Comparison of ENCODE assay signal across 8 cellular contexts in the genomic region with DNA sequence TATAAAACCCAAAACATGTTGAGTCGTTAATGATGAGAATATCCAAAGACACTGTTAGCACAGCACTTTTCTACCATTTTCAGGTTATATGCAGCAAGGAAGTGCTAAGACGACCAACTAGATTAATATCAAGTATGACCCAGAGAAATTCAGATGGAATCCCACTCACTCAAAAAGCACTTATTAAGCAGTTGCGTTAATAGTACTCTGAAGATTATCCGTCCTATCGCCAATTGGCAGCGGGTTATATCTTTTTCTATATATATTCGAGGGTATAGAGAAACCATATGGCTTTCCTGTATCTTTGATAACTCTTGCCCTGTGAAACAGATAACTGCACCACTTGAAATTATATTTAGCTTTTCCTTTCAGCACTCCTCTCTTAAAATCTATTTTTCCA. TPM values are rescaled to one million over a fixed set of nuclear protein-coding genes. Genes with fewer than 3 reads are reported as not detected.
DNase-seq lines count a peak whose midpoint lies in the region; TF ChIP-seq lines count a peak whose summit lies in the region.

No MANE protein-coding gene starts in this region.

- CTCF ChIA-PET in HEK293 (lab: Yijun Ruan, JAX) = interaction anchor here (0.6 to 3.0 kb wide), 4 partner anchors 13 to 719 kb away, joined by 3 to 19 read pairs (median 3); no protein-coding TSS in a partner anchor

- peak overlapping the region; percentile 56 for H3K27ac Mint-ChIP-seq in glutamatergic neuron (ENCODE audit: unreplicated experiment)

- H3K36me3 Mint-ChIP-seq in glutamatergic neuron (ENCODE audit: unreplicated experiment) = no peaks in the 10 kb centered on the region

- no peak for TF ChIP-seq POLR2A in spleen (IDR thresholded peaks at IDR 0.05)

- H3K36me3 ChIP-seq in HEK293 (ENCODE audit: control insufficient read depth in 2 of 2, insufficient read depth in 1 of 2, low read length in 2 of 2) (peaks cover 0 to 6% of the 10 kb centered on the region in 2 experiments; a peak in 2 of 3 replicates), WERI-Rb-1 (no peaks in the 10 kb centered on the region; the same call in 1 of the 2 replicates), spleen (peaks cover 0 to 9% (median 0%) of the 10 kb centered on the region in 6 donors)

- 12 to 20% (median 13%) methylated on average over 7 of the region's 7 CpGs for WGBS in spleen, 5 donors

- peaks cover 5% of the 10 kb centered on the region for H3K4me1 Mint-ChIP-seq in glutamatergic neuron (ENCODE audit: low read depth, unreplicated experiment)

- no peak for DNase-seq in WERI-Rb-1
- DNase-seq in glutamatergic neuron = no peak
- no peak for DNase-seq in spleen
- DNase-seq in caudate nucleus (lab: John Stamatoyannopoulos, UW) = no peak
- DNase-seq in kidney tubule cell (ENCODE audit: low spot score) = no peak
- DNase-seq in CD1c-positive myeloid dendritic cell (ENCODE audit: extremely low spot score) = no peak
- DNase-seq in ureter (ENCODE audit: low spot score) = no peak

- intact Hi-C loops in spleen (cut with DNase I; ENCODE audit: low total_unique reads) = no loop called here

- H3K4me1 ChIP-seq in HEK293 (ENCODE audit: control insufficient read depth, insufficient read depth, low read length) (peaks cover 22% of the 10 kb centered on the region), spleen (peaks cover 34 to 74% (median 66%) of the 10 kb centered on the region in 6 donors)

- H3K9me3 ChIP-seq in HEK293 (ENCODE audit: control insufficient read depth, insufficient read depth, low read depth, low read length) = no peaks in the 10 kb centered on the region
- H3K9me3 ChIP-seq in WERI-Rb-1 (ENCODE audit: severe bottlenecking) = no peaks in the 10 kb centered on the region
- H3K9me3 ChIP-seq in spleen = no peaks in the 10 kb centered on the region

- H3K4me3 ChIP-seq in HEK293 (ENCODE audit: low read depth, low read length) (peak overlapping the region; percentile 93), WERI-Rb-1 (ENCODE audit: low read depth, low read length) (peak overlapping the region; percentile 65), spleen (peak overlapping the region; percentile 77 to 94 (median 82))

- peaks cover 2% of the 10 kb centered on the region for H3K27me3 Mint-ChIP-seq in glutamatergic neuron (ENCODE audit: unreplicated experiment)

- H3K9me3 Mint-ChIP-seq in glutamatergic neuron (ENCODE audit: unreplicated experiment) = peaks cover 3% of the 10 kb centered on the region

- POLR2A ChIA-PET in HEK293 (lab: Yijun Ruan, JAX) = interaction anchor here (0.6 to 2.1 kb wide), 5 partner anchors 13 to 532 kb away, joined by 3 to 9 read pairs (median 3); a partner anchor contains a TSS

- peak overlapping the region; percentile 96 for H3K4me3 Mint-ChIP-seq in glutamatergic neuron (ENCODE audit: unreplicated experiment)

- H3K27me3 ChIP-seq in WERI-Rb-1 (ENCODE audit: insufficient read depth, low read depth, severe bottlenecking) (no peaks in the 10 kb centered on the region), spleen (replicated peaks in 1 of 7) (no peaks in the 10 kb centered on the region)

- TF ChIP-seq CTCF in HEK293 (tag by site-specific recombination; IDR thresholded peaks at IDR 0.05) (no peak), WERI-Rb-1 (IDR thresholded peaks at IDR 0.05; ENCODE audit: low read depth, low read length) (no peak), glutamatergic neuron (IDR thresholded peaks at IDR 0.05; ENCODE audit: partially characterized antibody, unreplicated experiment) (no peak), spleen (IDR thresholded peaks at IDR 0.05 in 8 of 11, conservative IDR thresholded peaks at IDR 0.05 in 3 of 11) (no peak)

- H3K27ac ChIP-seq in HEK293 (ENCODE audit: extremely low read depth, low read depth, low read length) = peak overlapping the region; percentile 95
- peak overlapping the region; percentile 92 for H3K27ac ChIP-seq in WERI-Rb-1
- peak overlapping the region; percentile 80 to 97 (median 94) for H3K27ac ChIP-seq in spleen
- H3K27ac ChIP-seq in caudate nucleus (ENCODE audit: low read depth, low read length) = no peak overlapping the region

TF ChIP-seq in HEK293, 187 proteins besides CTCF, POLR2A, EP300 and RAD21:
- TF ChIP-seq, protein P1, sequence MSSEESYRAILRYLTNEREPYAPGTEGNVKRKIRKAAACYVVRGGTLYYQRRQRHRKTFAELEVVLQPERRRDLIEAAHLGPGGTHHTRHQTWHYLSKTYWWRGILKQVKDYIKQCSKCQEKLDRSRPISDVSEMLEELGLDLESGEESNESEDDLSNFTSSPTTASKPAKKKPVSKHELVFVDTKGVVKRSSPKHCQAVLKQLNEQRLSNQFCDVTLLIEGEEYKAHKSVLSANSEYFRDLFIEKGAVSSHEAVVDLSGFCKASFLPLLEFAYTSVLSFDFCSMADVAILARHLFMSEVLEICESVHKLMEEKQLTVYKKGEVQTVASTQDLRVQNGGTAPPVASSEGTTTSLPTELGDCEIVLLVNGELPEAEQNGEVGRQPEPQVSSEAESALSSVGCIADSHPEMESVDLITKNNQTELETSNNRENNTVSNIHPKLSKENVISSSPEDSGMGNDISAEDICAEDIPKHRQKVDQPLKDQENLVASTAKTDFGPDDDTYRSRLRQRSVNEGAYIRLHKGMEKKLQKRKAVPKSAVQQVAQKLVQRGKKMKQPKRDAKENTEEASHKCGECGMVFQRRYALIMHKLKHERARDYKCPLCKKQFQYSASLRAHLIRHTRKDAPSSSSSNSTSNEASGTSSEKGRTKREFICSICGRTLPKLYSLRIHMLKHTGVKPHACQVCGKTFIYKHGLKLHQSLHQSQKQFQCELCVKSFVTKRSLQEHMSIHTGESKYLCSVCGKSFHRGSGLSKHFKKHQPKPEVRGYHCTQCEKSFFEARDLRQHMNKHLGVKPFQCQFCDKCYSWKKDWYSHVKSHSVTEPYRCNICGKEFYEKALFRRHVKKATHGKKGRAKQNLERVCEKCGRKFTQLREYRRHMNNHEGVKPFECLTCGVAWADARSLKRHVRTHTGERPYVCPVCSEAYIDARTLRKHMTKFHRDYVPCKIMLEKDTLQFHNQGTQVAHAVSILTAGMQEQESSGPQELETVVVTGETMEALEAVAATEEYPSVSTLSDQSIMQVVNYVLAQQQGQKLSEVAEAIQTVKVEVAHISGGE (tag by site-specific recombination; conservative IDR thresholded peaks at IDR 0.05; ENCODE audit: low read depth) = no peak
- TF ChIP-seq MZF1 (tag by site-specific recombination; IDR thresholded peaks at IDR 0.05; ENCODE audit: borderline replicate concordance) = no peak
- TF ChIP-seq ZBTB8A (tag by site-specific recombination; IDR thresholded peaks at IDR 0.05) = no peak
- no peak for TF ChIP-seq SETDB1 (IDR thresholded peaks at IDR 0.05; ENCODE audit: insufficient read length, low read length)

RNA-seq across cellular contexts. Expression of a gene that starts 1.1 kb away (rescaled TPM):
- total RNA-seq in glutamatergic neuron (ENCODE audit: unreplicated experiment) (9.0 TPM), spleen (10 to 100 TPM; 44.3 to 51.9 (median 49.0) TPM), ureter (14.4 TPM)
- polyA plus RNA-seq in spleen = 10 to 100 TPM; 21.0 to 28.2 (median 24.4) TPM

RNA-seq across cellular contexts. Expression of a gene that starts 8.3 kb away (rescaled TPM):
- total RNA-seq in glutamatergic neuron (ENCODE audit: unreplicated experiment) (6.4 TPM), spleen (1 to 10 TPM; 3.5 to 7.4 (median 4.5) TPM), ureter (3.0 TPM)
- polyA plus RNA-seq in spleen = under 1 TPM; 0.61 to 0.80 (median 0.67) TPM
